1 cellular context compared by ENCODE assay signal in the genomic region with DNA sequence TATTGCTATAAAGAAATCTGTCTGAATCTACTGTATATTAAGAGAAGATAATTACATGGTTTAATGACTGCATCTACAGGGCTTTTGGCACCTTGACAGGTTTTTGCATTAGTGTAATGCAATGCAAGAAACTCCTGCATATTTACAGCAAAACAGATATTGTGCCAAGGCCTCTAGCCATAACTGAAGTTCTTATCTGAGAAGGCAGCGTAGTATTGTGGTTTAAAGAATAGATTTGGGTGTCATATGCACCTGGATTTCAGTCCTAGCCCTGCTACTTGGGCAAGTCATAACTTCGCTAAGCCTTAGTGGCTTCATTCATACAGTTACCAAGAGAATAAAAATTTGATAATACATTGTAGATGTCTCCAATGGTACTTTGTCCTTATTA.
A peak's percentile ranks its signal among the peaks of the same experiment; 100 is the strongest.
TF ChIP-seq lines count a peak whose summit lies in the region.

No MANE protein-coding gene starts in this region.

TF ChIP-seq in K562, 482 proteins besides CTCF, POLR2A, EP300 and RAD21 (continued from another document):
- TF ChIP-seq, protein P1, sequence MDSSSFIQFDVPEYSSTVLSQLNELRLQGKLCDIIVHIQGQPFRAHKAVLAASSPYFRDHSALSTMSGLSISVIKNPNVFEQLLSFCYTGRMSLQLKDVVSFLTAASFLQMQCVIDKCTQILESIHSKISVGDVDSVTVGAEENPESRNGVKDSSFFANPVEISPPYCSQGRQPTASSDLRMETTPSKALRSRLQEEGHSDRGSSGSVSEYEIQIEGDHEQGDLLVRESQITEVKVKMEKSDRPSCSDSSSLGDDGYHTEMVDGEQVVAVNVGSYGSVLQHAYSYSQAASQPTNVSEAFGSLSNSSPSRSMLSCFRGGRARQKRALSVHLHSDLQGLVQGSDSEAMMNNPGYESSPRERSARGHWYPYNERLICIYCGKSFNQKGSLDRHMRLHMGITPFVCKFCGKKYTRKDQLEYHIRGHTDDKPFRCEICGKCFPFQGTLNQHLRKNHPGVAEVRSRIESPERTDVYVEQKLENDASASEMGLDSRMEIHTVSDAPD (CRISPR knock-in tag; IDR thresholded peaks at IDR 0.05): no peak
- TF ChIP-seq ZNF239 (CRISPR knock-in tag; IDR thresholded peaks at IDR 0.05) (no peak), CBFA2T3 (IDR thresholded peaks at IDR 0.05) (peak; percentile 30; the same call in 1 of the 2 replicates), ZNF444 (CRISPR knock-in tag; IDR thresholded peaks at IDR 0.05) (no peak), FOXA3 (CRISPR knock-in tag; conservative IDR thresholded peaks at IDR 0.05 in 1 of 2, IDR thresholded peaks at IDR 0.05 in 1 of 2) (0 out of 4 replicates have a peak, but pooled peaks of 1 of the 2 experiments have one; percentile 21), TEAD4 (IDR thresholded peaks at IDR 0.05; ENCODE audit: low read length) (peak; percentile 60), TEAD4 (CRISPR knock-in tag; IDR thresholded peaks at IDR 0.05; ENCODE audit: borderline replicate concordance) (no peak), TSC22D4 (tag; IDR thresholded peaks at IDR 0.05) (no peak), TCF3 (CRISPR knock-in tag; IDR thresholded peaks at IDR 0.05) (peak; percentile 35; the same call in 1 of the 2 replicates), SMARCE1 (IDR thresholded peaks at IDR 0.05) (no peak), U2AF2 (optimal IDR thresholded peaks at IDR 0.05; ENCODE audit: low read depth, low read length) (no peak), ZNF121 (CRISPR knock-in tag; conservative IDR thresholded peaks at IDR 0.05) (no peak), SOX6 (IDR thresholded peaks at IDR 0.05) (0 out of 2 replicates have a peak, but pooled peaks have one; percentile 47), POLR3G (IDR thresholded peaks at IDR 0.05; ENCODE audit: extremely low read depth, insufficient read length, insufficient replicate concordance) (no peak), XRCC4 (IDR thresholded peaks at IDR 0.05; ENCODE audit: extremely low read depth, insufficient read depth, insufficient read length) (no peak)
- TF ChIP-seq, protein P2, sequence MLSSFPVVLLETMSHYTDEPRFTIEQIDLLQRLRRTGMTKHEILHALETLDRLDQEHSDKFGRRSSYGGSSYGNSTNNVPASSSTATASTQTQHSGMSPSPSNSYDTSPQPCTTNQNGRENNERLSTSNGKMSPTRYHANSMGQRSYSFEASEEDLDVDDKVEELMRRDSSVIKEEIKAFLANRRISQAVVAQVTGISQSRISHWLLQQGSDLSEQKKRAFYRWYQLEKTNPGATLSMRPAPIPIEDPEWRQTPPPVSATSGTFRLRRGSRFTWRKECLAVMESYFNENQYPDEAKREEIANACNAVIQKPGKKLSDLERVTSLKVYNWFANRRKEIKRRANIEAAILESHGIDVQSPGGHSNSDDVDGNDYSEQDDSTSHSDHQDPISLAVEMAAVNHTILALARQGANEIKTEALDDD (IDR thresholded peaks at IDR 0.05): no peak
- TF ChIP-seq, protein P3, sequence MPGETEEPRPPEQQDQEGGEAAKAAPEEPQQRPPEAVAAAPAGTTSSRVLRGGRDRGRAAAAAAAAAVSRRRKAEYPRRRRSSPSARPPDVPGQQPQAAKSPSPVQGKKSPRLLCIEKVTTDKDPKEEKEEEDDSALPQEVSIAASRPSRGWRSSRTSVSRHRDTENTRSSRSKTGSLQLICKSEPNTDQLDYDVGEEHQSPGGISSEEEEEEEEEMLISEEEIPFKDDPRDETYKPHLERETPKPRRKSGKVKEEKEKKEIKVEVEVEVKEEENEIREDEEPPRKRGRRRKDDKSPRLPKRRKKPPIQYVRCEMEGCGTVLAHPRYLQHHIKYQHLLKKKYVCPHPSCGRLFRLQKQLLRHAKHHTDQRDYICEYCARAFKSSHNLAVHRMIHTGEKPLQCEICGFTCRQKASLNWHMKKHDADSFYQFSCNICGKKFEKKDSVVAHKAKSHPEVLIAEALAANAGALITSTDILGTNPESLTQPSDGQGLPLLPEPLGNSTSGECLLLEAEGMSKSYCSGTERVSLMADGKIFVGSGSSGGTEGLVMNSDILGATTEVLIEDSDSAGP (CRISPR knock-in tag; IDR thresholded peaks at IDR 0.05): no peak
- TF ChIP-seq, protein P4, sequence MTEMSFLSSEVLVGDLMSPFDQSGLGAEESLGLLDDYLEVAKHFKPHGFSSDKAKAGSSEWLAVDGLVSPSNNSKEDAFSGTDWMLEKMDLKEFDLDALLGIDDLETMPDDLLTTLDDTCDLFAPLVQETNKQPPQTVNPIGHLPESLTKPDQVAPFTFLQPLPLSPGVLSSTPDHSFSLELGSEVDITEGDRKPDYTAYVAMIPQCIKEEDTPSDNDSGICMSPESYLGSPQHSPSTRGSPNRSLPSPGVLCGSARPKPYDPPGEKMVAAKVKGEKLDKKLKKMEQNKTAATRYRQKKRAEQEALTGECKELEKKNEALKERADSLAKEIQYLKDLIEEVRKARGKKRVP (CRISPR knock-in tag; IDR thresholded peaks at IDR 0.05): 0 out of 2 replicates have a peak, but pooled peaks have one; percentile 15
